In the genomic region with DNA sequence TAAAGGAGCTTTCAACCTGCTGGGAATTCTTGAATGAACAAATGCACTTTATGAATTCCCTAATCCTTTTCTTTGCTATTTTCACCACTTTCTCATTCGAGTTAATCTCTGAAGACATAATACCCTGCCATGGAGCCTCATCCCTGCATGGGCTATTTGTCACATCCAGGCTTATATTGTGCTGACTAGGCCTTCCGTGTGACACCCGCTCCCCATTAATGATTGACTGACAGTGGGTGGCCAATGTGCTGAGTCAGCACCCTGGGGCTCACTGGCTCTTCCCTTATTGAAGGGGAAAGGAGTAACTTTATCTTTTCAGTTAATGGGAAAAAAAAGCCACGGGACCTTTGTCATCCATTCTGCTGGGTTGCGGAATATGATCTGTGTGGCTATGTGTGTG, we compare ENCODE assay signal across 2 cellular contexts.
TF ChIP-seq lines count a peak whose summit lies in the region.

No MANE protein-coding gene starts in this region.

TF ChIP-seq in A549, 52 proteins besides CTCF, POLR2A, EP300 and RAD21:
- TF ChIP-seq NR3C1 (IDR thresholded peaks at IDR 0.05) (no peak), MAFK (IDR thresholded peaks at IDR 0.05; ENCODE audit: partially characterized antibody) (peak; percentile 96), SMC3 (IDR thresholded peaks at IDR 0.05) (no peak)

TF ChIP-seq in IMR-90, 13 proteins besides CTCF, POLR2A, EP300 and RAD21:
- TF ChIP-seq MAFK (IDR thresholded peaks at IDR 0.05; ENCODE audit: low read depth, low read length): peak; percentile 98
- TF ChIP-seq CHD1 (IDR thresholded peaks at IDR 0.05; ENCODE audit: low read depth, low read length): no peak
